Comparison of ENCODE assay signal across 1 cellular context in the genomic region with DNA sequence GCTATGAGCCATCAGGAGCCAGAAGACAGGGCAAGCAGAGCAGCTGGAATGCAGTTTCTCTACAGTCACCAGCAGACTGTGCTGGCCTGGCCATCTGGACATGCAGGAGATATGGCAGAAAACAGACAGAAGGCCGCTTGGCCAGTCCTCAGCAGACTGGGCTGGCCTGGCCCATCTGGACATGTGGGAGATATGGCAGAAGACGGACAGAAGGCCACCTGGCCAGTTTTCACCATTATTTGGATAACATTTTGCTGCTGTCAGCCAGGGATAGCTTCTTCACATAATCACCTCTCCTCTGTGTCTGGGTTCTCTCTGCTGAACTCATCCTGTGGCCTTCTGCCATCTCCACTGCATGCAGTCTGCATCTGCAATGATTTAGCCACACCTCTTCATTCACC.
TF ChIP-seq lines count a peak whose summit lies in the region.

No MANE protein-coding gene starts in this region.

TF ChIP-seq in SK-N-SH, 30 proteins besides CTCF, POLR2A, EP300 and RAD21:
- TF ChIP-seq CHD2 (IDR thresholded peaks at IDR 0.05; ENCODE audit: low read length, partially characterized antibody) (peak; percentile 15), MEF2A (IDR thresholded peaks at IDR 0.05; ENCODE audit: borderline replicate concordance, low read depth) (no peak), RCOR1 (IDR thresholded peaks at IDR 0.05; ENCODE audit: low read length) (peak; percentile 62; the same call in 1 of the 2 replicates), MXI1 (IDR thresholded peaks at IDR 0.05; ENCODE audit: low read depth, low read length) (peak; percentile 49; the same call in 1 of the 2 replicates)
